In the genomic region with DNA sequence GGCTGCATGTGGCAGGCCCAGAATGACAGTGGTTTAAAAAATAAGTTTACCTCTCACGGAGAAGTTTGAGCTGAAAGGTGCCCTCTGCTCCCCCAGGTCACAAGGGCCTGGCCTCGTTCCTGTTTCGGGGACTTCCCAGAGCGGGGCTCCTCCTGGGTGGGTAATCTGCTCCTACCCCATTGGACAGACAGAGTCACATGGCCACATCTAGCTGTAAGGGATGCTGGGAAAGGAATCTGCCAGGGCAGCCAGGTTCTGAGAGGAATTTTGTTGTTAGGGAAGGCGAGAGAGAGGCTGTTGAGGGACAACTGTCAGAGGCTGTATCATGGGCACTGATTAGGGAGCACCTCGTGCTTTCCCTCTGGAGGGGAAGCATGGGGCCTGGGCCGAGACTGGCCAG, we compare ENCODE assay signal across 24 cellular contexts. TPM values are rescaled to one million over a fixed set of nuclear protein-coding genes. Genes with fewer than 3 reads are reported as not detected.
"Had no signal": no experiment of that assay in that cellular context is flagged by ENCODE, and none has a peak within 500 bp of the region (broad histone marks: within the 10 kb centered on the region; RNA-seq: fewer than 3 reads in every experiment).

No MANE protein-coding gene starts in this region.

- H3K27ac ChIP-seq: colonic mucosa, heart left ventricle, ovary, right atrium auricular region, sigmoid colon, stomach, thoracic aorta, transverse colon had no signal

- H3K4me3 ChIP-seq: colonic mucosa, heart left ventricle, lung, ovary, right atrium auricular region, sigmoid colon, skin epidermis, stomach, thoracic aorta, transverse colon had no signal

- H3K36me3 ChIP-seq: colonic mucosa, heart left ventricle, ovary, right atrium auricular region, sigmoid colon, stomach, thoracic aorta, transverse colon had no signal

- H3K4me3 Mint-ChIP-seq: nephron progenitor cell had no signal

- H3K9me3 ChIP-seq: colonic mucosa, heart left ventricle, ovary, right atrium auricular region, sigmoid colon, stomach, thoracic aorta, transverse colon had no signal

- ATAC-seq: esophagus mucosa, heart left ventricle, left colon, left ventricle myocardium superior had no signal

- DNase-seq: colonic mucosa; dermis blood vessel endothelial cell; heart left ventricle; hippocampal formation; left colon; left ventricle myocardium superior; mesenchymal stem cell; midbrain; nephron progenitor cell; nucleus accumbens; ovary; sigmoid colon; stimulated activated CD4-positive, alpha-beta T cell treated with anti-CD3 and anti-CD28 coated beads, Interleukin-2, amount 100 ng/mL, for 24 hours; stimulated activated CD4-positive, alpha-beta T cell treated with anti-CD3 and anti-CD28 coated beads, Interleukin-4, amount 100 ng/mL, for 4 hours; stimulated activated naive CD4-positive, alpha-beta T cell; stomach; substantia nigra; transverse colon had no signal

- H3K4me1 ChIP-seq: colonic mucosa, right atrium auricular region, sigmoid colon had no signal

- H3K27me3 ChIP-seq: colonic mucosa, ovary, right atrium auricular region, sigmoid colon, transverse colon had no signal

- H3K27ac Mint-ChIP-seq: nephron progenitor cell had no signal

RNA-seq across cellular contexts. Expression of gene DIO3, which starts 24.0 kb away (rescaled TPM):
- total RNA-seq: dermis blood vessel endothelial cell, glomerular endothelial cell had no signal
